ENCODE assay signal across 9 cellular contexts in genomic region chr5:100779669-100780375, GRCh38.
DNase-seq lines count a peak whose midpoint lies in the region; ATAC-seq and TF ChIP-seq lines count a peak whose summit lies in the region.
"Had no signal": no experiment of that assay in that cellular context is flagged by ENCODE, and none has a peak within 500 bp of the region (broad histone marks: within the 10 kb centered on the region; RNA-seq: fewer than 3 reads in every experiment).

No MANE protein-coding gene starts in this region.

- DNase-seq in SK-N-SH (no peak), pons (ENCODE audit: low spot score) (peak; percentile 66), NCI-H524 treated with DMSO at 0.1 percent for 48 hours (lab: John Stamatoyannopoulos, UW) (no peak), kidney tubule cell (ENCODE audit: low spot score) (no peak), progenitor cell of endocrine pancreas (ENCODE audit: low spot score, unreplicated experiment) (no peak)
- no peak for DNase-seq in activated naive CD4-positive, alpha-beta T cell treated with anti-CD3 and anti-CD28 coated beads, Interleukin-2, amount 50 U/mL, for 72 hours (ENCODE audit: low spot score in 2 of 2)

- H3K9me3 Mint-ChIP-seq in activated naive CD4-positive, alpha-beta T cell treated with anti-CD3 and anti-CD28 coated beads, Interleukin-2, amount 50 U/mL, for 72 hours = peaks cover 0 to 18% of the 10 kb centered on the region in 2 donors
- H3K9me3 Mint-ChIP-seq in progenitor cell of endocrine pancreas (ENCODE audit: low read depth) = peaks cover 10% of the 10 kb centered on the region

- no peak for TF ChIP-seq EP300 in SK-N-SH (IDR thresholded peaks at IDR 0.05; ENCODE audit: borderline replicate concordance in 1 of 2, low read depth in 1 of 2, low read length in 1 of 2)

- H3K79me2 ChIP-seq in SK-N-SH (ENCODE audit: insufficient read depth) = no peaks in the 10 kb centered on the region

- peak overlapping the region; percentile 89 to 91 for H3K27ac Mint-ChIP-seq in activated naive CD4-positive, alpha-beta T cell treated with anti-CD3 and anti-CD28 coated beads, Interleukin-2, amount 50 U/mL, for 72 hours
- H3K27ac Mint-ChIP-seq in progenitor cell of endocrine pancreas = no peak overlapping the region

- H3K9me3 ChIP-seq in SK-N-SH = no peaks in the 10 kb centered on the region

- CTCF ChIA-PET in SK-N-SH (lab: Yijun Ruan, JAX) = interaction anchor here (0.6 kb wide), 1 partner anchor 898 kb away, joined by 3 read pairs; no protein-coding TSS in a partner anchor

- WGBS in SK-N-SH (ENCODE audit: low lambda C conversion rate) = 93% methylated on average over 7 of the region's 7 CpGs

- H3K27ac ChIP-seq in SK-N-SH (ENCODE audit: low read depth in 2 of 2, low read length in 1 of 2) = no peak overlapping the region
- H3K27ac ChIP-seq: SJSA1 had no signal

- no peaks in the 10 kb centered on the region for H3K36me3 ChIP-seq in SK-N-SH (replicated peaks in 1 of 2; ENCODE audit: control insufficient read depth in 1 of 2, insufficient read depth in 2 of 2, low read length in 1 of 2)
- H3K36me3 ChIP-seq: SJSA1 had no signal

- no peaks in the 10 kb centered on the region for H3K27me3 Mint-ChIP-seq in progenitor cell of endocrine pancreas

- peaks cover 16% of the 10 kb centered on the region for H3F3A ChIP-seq in SK-N-SH (replicated peaks; ENCODE audit: insufficient read depth)

- H2AFZ ChIP-seq in SK-N-SH (ENCODE audit: low read depth) = peak overlapping the region; percentile 76; the same call in 1 of the 2 replicates

- H3K36me3 Mint-ChIP-seq in activated naive CD4-positive, alpha-beta T cell treated with anti-CD3 and anti-CD28 coated beads, Interleukin-2, amount 50 U/mL, for 72 hours = peaks cover 0 to 6% of the 10 kb centered on the region in 2 donors
- no peaks in the 10 kb centered on the region for H3K36me3 Mint-ChIP-seq in progenitor cell of endocrine pancreas (ENCODE audit: insufficient read depth)

- no peak overlapping the region for H3K4me3 ChIP-seq in SK-N-SH (ENCODE audit: low read depth in 2 of 2, low read length in 1 of 2)
- H3K4me3 ChIP-seq: SJSA1 had no signal

- H3K9me2 ChIP-seq in SK-N-SH = no peaks in the 10 kb centered on the region

- no peak for TF ChIP-seq CTCF in SK-N-SH (IDR thresholded peaks at IDR 0.05)
- TF ChIP-seq CTCF in progenitor cell of endocrine pancreas (IDR thresholded peaks at IDR 0.05; ENCODE audit: unreplicated experiment) = no peak

- no peak overlapping the region for H3K4me2 ChIP-seq in SK-N-SH

- ATAC-seq in SK-N-SH treated with all-trans-retinoic acid at 6 μM for 48 hours (no peak), HG03095 (IDR thresholded peaks at IDR 0.05; ENCODE audit: unreplicated experiment) (peak; percentile 35)
- peak; percentile 28 to 32 for ATAC-seq in activated naive CD4-positive, alpha-beta T cell treated with anti-CD3 and anti-CD28 coated beads, Interleukin-2, amount 50 U/mL, for 72 hours

- H4K20me1 ChIP-seq in SK-N-SH (ENCODE audit: insufficient read depth) = no peaks in the 10 kb centered on the region

- H3K4me1 Mint-ChIP-seq in progenitor cell of endocrine pancreas (ENCODE audit: low read depth) = no peaks in the 10 kb centered on the region

- TF ChIP-seq RAD21 in SK-N-SH (IDR thresholded peaks at IDR 0.05; ENCODE audit: low read length) = no peak

- H3K9ac ChIP-seq in SK-N-SH = no peak overlapping the region

- H3K27me3 ChIP-seq in SK-N-SH (ENCODE audit: insufficient read depth) = no peaks in the 10 kb centered on the region
- H3K27me3 ChIP-seq: SJSA1 had no signal

- POLR2A ChIA-PET in SK-N-SH (lab: Yijun Ruan, JAX) = no interaction called here

- H3K4me1 ChIP-seq in SK-N-SH (ENCODE audit: control insufficient read depth in 1 of 2, insufficient read depth in 2 of 2, low read depth in 1 of 2, low read length in 1 of 2) = peaks cover 0 to 11% of the 10 kb centered on the region in 2 experiments; a peak in 2 of 4 replicates

- H3K4me3 Mint-ChIP-seq in progenitor cell of endocrine pancreas (ENCODE audit: low read depth) = no peak overlapping the region

TF ChIP-seq in SK-N-SH, 30 proteins besides CTCF, POLR2A, EP300 and RAD21:
- TF ChIP-seq SMC3 (IDR thresholded peaks at IDR 0.05; ENCODE audit: low read depth, low read length) = no peak
- no peak for TF ChIP-seq YY1 (IDR thresholded peaks at IDR 0.05; ENCODE audit: low read depth)
- no peak for TF ChIP-seq MXI1 (IDR thresholded peaks at IDR 0.05; ENCODE audit: low read depth, low read length)
- TF ChIP-seq RXRA (IDR thresholded peaks at IDR 0.05; ENCODE audit: borderline replicate concordance, low read depth) = no peak
- TF ChIP-seq ELF1 (IDR thresholded peaks at IDR 0.05) = no peak
- TF ChIP-seq FOXM1 (IDR thresholded peaks at IDR 0.05; ENCODE audit: low read depth) = no peak
- TF ChIP-seq RCOR1 (IDR thresholded peaks at IDR 0.05; ENCODE audit: low read length) = no peak
- no peak for TF ChIP-seq CHD2 (IDR thresholded peaks at IDR 0.05; ENCODE audit: low read length, partially characterized antibody)
- no peak for TF ChIP-seq TEAD4 (IDR thresholded peaks at IDR 0.05; ENCODE audit: borderline replicate concordance, insufficient read depth)
- TF ChIP-seq RFX5 (IDR thresholded peaks at IDR 0.05; ENCODE audit: low read length) = no peak
- TF ChIP-seq GABPA (IDR thresholded peaks at IDR 0.05; ENCODE audit: low read depth) = no peak
- no peak for TF ChIP-seq FOXJ3 (CRISPR knock-in tag; IDR thresholded peaks at IDR 0.05)
- TF ChIP-seq NRF1 (IDR thresholded peaks at IDR 0.05; ENCODE audit: low read depth, low read length) = no peak

TF ChIP-seq in SK-N-SH treated with all-trans-retinoic acid at 6 μM for 48 hours, 23 proteins besides CTCF, POLR2A, EP300 and RAD21:
- TF ChIP-seq ZNF8 (CRISPR knock-in tag; IDR thresholded peaks at IDR 0.05) (no peak), ARNTL (CRISPR knock-in tag; IDR thresholded peaks at IDR 0.05; ENCODE audit: borderline replicate concordance, low read depth) (no peak), POU6F1 (CRISPR knock-in tag; IDR thresholded peaks at IDR 0.05; ENCODE audit: borderline replicate concordance, low read depth) (no peak), CREB5 (CRISPR knock-in tag; IDR thresholded peaks at IDR 0.05; ENCODE audit: low read depth) (no peak), SNAI2 (CRISPR knock-in tag; IDR thresholded peaks at IDR 0.05) (no peak), CSDC2 (CRISPR knock-in tag; IDR thresholded peaks at IDR 0.05) (no peak)
